In genomic region chr1:42442641-42443040, GRCh38 we compare ENCODE assay signal across 24 cellular contexts. TPM values are rescaled to one million over a fixed set of nuclear protein-coding genes. Genes with fewer than 3 reads are reported as not detected.
"Had no signal": no experiment of that assay in that cellular context is flagged by ENCODE, and none has a peak within 500 bp of the region (broad histone marks: within the 10 kb centered on the region; RNA-seq: fewer than 3 reads in every experiment).

No MANE protein-coding gene starts in this region.

- DNase-seq: activated B cell treated with CpG ODN at 0.5 μM for 24 hours; activated CD4-positive, alpha-beta memory T cell treated with anti-CD3 and anti-CD28 coated beads for 36 hours; activated CD4-positive, alpha-beta T cell treated with anti-CD3 and anti-CD28 coated beads for 4 hours; activated effector memory CD4-positive, alpha-beta T cell treated with anti-CD3 and anti-CD28 coated beads, Interleukin-2, amount 50 U/mL, for 16 hours; activated naive CD4-positive, alpha-beta T cell treated with anti-CD3 and anti-CD28 coated beads, Interleukin-2, amount 10 ng/mL, durations not matched to agents 7 days and 5 days; activated T-cell treated with anti-CD3 and anti-CD28 coated beads for 4 hours; amygdala; cerebellar nuclear complex; kidney; lower lobe of right lung; naive thymus-derived CD8-positive, alpha-beta T cell; stimulated activated CD4-positive, alpha-beta T cell treated with anti-CD3 and anti-CD28 coated beads, Interleukin-15, amount 100 ng/mL, for 24 hours; stomach; T1000; uterus had no signal

- ATAC-seq: left lobe of liver; lower lobe of right lung; naive thymus-derived CD8-positive, alpha-beta T cell; sciatic nerve; stimulated activated memory B cell treated with anti-CD40 and anti-IgM and Interleukin-4, amounts not matched to agents 10 μg/mL and 1 μg/mL and 100 μg/mL, for 72 hours had no signal

- H3K27ac ChIP-seq: coronary artery, lower lobe of right lung, neural progenitor cell, stomach, suprapubic skin, tibial nerve, uterus had no signal

- H3K9me3 ChIP-seq: lower lobe of right lung, stomach, suprapubic skin, tibial nerve, uterus had no signal

- H3K27me3 ChIP-seq: neural progenitor cell, stomach, suprapubic skin, tibial nerve, uterus had no signal

- H3K4me3 ChIP-seq: coronary artery, lower lobe of right lung, neural progenitor cell, smooth muscle cell, stomach, suprapubic skin, tibial nerve, uterus had no signal

- H3K36me3 ChIP-seq: lower lobe of right lung, neural progenitor cell, stomach, suprapubic skin, tibial nerve, uterus had no signal

- H3K4me1 ChIP-seq: lower lobe of right lung, neural progenitor cell, stomach, suprapubic skin, tibial nerve, uterus had no signal

RNA-seq across cellular contexts. Expression of gene ZMYND12, which starts 13.2 kb away (rescaled TPM):
- total RNA-seq: glomerular endothelial cell had no signal
